ENCODE assay signal across 15 cellular contexts in the genomic region with DNA sequence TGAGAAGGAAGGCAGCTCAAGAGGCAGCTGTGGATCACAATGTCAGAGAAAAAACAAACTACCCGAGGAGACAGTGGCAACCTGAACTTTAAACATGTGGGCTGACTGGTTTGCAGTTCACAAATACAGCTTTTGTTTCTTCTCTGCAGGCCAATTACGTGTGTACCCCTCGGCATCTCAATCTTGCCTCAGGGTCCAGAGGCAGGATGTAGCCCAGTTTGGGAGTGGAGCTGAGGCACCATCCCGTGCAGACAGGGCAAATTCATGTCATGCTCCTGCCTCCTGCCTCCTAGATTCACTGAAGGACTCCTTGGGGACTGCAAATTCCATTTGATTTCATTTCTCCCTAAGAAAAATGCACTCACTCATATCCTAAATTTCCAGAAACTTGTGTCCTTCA.
A peak's percentile ranks its signal among the peaks of the same experiment; 100 is the strongest.
DNase-seq lines count a peak whose midpoint lies in the region; ATAC-seq and TF ChIP-seq lines count a peak whose summit lies in the region.
"Had no signal": no experiment of that assay in that cellular context is flagged by ENCODE, and none has a peak within 500 bp of the region (broad histone marks: within the 10 kb centered on the region; RNA-seq: fewer than 3 reads in every experiment).

No MANE protein-coding gene starts in this region.

- no TSS peak for BruUV-seq in A673 (replicated peaks; lab: Mats Ljungman, UMichigan)

- no peaks in the 10 kb centered on the region for H3K4me1 Mint-ChIP-seq in CD14-positive monocyte
- H3K4me1 Mint-ChIP-seq: activated CD4-positive, alpha-beta T cell treated with anti-CD3 and anti-CD28 coated beads, Interleukin-2, amount 10 ng/mL, durations not matched to agents 7 days and 5 days; activated naive CD8-positive, alpha-beta T cell treated with anti-CD3 and anti-CD28 coated beads, Interleukin-2, amount 10 ng/mL, durations not matched to agents 7 days and 5 days had no signal

- no peak overlapping the region for H3K27ac Mint-ChIP-seq in CD14-positive monocyte
- H3K27ac Mint-ChIP-seq: activated CD4-positive, alpha-beta T cell treated with anti-CD3 and anti-CD28 coated beads, Interleukin-2, amount 10 ng/mL, durations not matched to agents 7 days and 5 days; activated naive CD8-positive, alpha-beta T cell treated with anti-CD3 and anti-CD28 coated beads, Interleukin-2, amount 10 ng/mL, durations not matched to agents 7 days and 5 days; mesothelial cell of epicardium had no signal

- CTCF ChIA-PET in A673 (lab: Charles Lee) = no interaction called here

- no peaks in the 10 kb centered on the region for H3K9me3 Mint-ChIP-seq in CD14-positive monocyte
- H3K9me3 Mint-ChIP-seq: activated CD4-positive, alpha-beta T cell treated with anti-CD3 and anti-CD28 coated beads, Interleukin-2, amount 10 ng/mL, durations not matched to agents 7 days and 5 days; activated naive CD8-positive, alpha-beta T cell treated with anti-CD3 and anti-CD28 coated beads, Interleukin-2, amount 10 ng/mL, durations not matched to agents 7 days and 5 days; mesothelial cell of epicardium had no signal

- DNase-seq in A673 (ENCODE audit: low spot score) (peak; percentile 50), HT1080 (ENCODE audit: low read depth) (peak; percentile 94), astrocyte of the spinal cord (ENCODE audit: low read depth, low spot score) (peak; percentile 73), lung (ENCODE audit: low spot score) (peak; percentile 17), HK-2 (ENCODE audit: unreplicated experiment) (no peak), caudate nucleus (lab: John Stamatoyannopoulos, UW) (no peak), CD14-positive monocyte (ENCODE audit: low spot score) (no peak)
- DNase-seq: activated CD4-positive, alpha-beta T cell treated with anti-CD3 and anti-CD28 coated beads, Interleukin-2, amount 10 ng/mL, durations not matched to agents 7 days and 5 days; activated naive CD8-positive, alpha-beta T cell treated with anti-CD3 and anti-CD28 coated beads, Interleukin-2, amount 10 ng/mL, durations not matched to agents 7 days and 5 days; AML-193; NCI-H1436 had no signal

- H3K9me3 ChIP-seq in A673 (ENCODE audit: low read depth, low read length, poor library complexity, severe bottlenecking) (no peaks in the 10 kb centered on the region), lung (ENCODE audit: control insufficient read depth in 2 of 2, insufficient read depth in 1 of 2, low read length in 1 of 2) (no peaks in the 10 kb centered on the region)
- H3K9me3 ChIP-seq: esophagus muscularis mucosa, suprapubic skin had no signal

- peaks cover 0 to 8% (median 1%) of the 10 kb centered on the region in 3 donors for H3K27me3 Mint-ChIP-seq in CD14-positive monocyte (ENCODE audit: low read depth in 3 of 3)
- H3K27me3 Mint-ChIP-seq: activated CD4-positive, alpha-beta T cell treated with anti-CD3 and anti-CD28 coated beads, Interleukin-2, amount 10 ng/mL, durations not matched to agents 7 days and 5 days had no signal

- TF ChIP-seq CTCF in A673 (conservative IDR thresholded peaks at IDR 0.05; ENCODE audit: low read depth, low read length) (no peak), astrocyte of the spinal cord (IDR thresholded peaks at IDR 0.05; ENCODE audit: low read depth, low read length) (no peak), lung (IDR thresholded peaks at IDR 0.05; ENCODE audit: control extremely low read depth, extremely low read depth) (no peak), CD14-positive monocyte (IDR thresholded peaks at IDR 0.05) (no peak)

- ATAC-seq in lung (ENCODE audit: insufficient read depth, low FRiP score) = no peak
- no peak for ATAC-seq in HG02798 (IDR thresholded peaks at IDR 0.05; ENCODE audit: poor library complexity, unreplicated experiment)

- WGBS in lung, 2 donors = 71 to 83% methylated on average over 4 of the region's 4 CpGs

- H3K4me3 ChIP-seq in A673 (ENCODE audit: low read depth, low read length, poor library complexity, severe bottlenecking) (no peak overlapping the region), astrocyte of the spinal cord (ENCODE audit: low read depth, low read length) (no peak overlapping the region), lung (no peak overlapping the region)
- H3K4me3 ChIP-seq: esophagus muscularis mucosa, suprapubic skin had no signal

- POLR2A ChIA-PET in A673 (lab: Charles Lee; ENCODE audit: low non-redundant PET) = no interaction called here

- H3K36me3 Mint-ChIP-seq in CD14-positive monocyte = no peaks in the 10 kb centered on the region
- H3K36me3 Mint-ChIP-seq: activated naive CD8-positive, alpha-beta T cell treated with anti-CD3 and anti-CD28 coated beads, Interleukin-2, amount 10 ng/mL, durations not matched to agents 7 days and 5 days; mesothelial cell of epicardium had no signal

- no peaks in the 10 kb centered on the region for H3K4me1 ChIP-seq in A673 (ENCODE audit: insufficient read depth, low read length, poor library complexity, severe bottlenecking)
- peaks cover 0 to 3% of the 10 kb centered on the region in 2 donors for H3K4me1 ChIP-seq in lung (ENCODE audit: control insufficient read depth in 2 of 2, insufficient read depth in 2 of 2, low read length in 2 of 2)

- H3K27me3 ChIP-seq in A673 (replicated peaks; ENCODE audit: insufficient read depth, low read depth, low read length, poor library complexity) (no peaks in the 10 kb centered on the region), lung (ENCODE audit: control insufficient read depth, insufficient read depth) (no peaks in the 10 kb centered on the region)
- H3K27me3 ChIP-seq: esophagus muscularis mucosa, suprapubic skin had no signal

- in situ Hi-C loops in astrocyte of the spinal cord (cut with HindIII; ENCODE audit: low sequenced_read_pairs) = no loop called here

- H3K4me3 Mint-ChIP-seq in CD14-positive monocyte = no peak overlapping the region
- H3K4me3 Mint-ChIP-seq: activated CD4-positive, alpha-beta T cell treated with anti-CD3 and anti-CD28 coated beads, Interleukin-2, amount 10 ng/mL, durations not matched to agents 7 days and 5 days; activated naive CD8-positive, alpha-beta T cell treated with anti-CD3 and anti-CD28 coated beads, Interleukin-2, amount 10 ng/mL, durations not matched to agents 7 days and 5 days; mesothelial cell of epicardium had no signal

- intact Hi-C loops in A673 (cut with micrococcal nuclease; ENCODE audit: unreplicated experiment) (no loop called here), CD14-positive monocyte (cut with micrococcal nuclease) (no loop called here)

- no peaks in the 10 kb centered on the region for H3K36me3 ChIP-seq in A673 (ENCODE audit: insufficient read depth, low read length, poor library complexity, severe bottlenecking)
- no peaks in the 10 kb centered on the region for H3K36me3 ChIP-seq in lung (ENCODE audit: control insufficient read depth in 2 of 2, insufficient read depth in 2 of 2, low read length in 2 of 2)
- H3K36me3 ChIP-seq: esophagus muscularis mucosa, suprapubic skin had no signal

- H3K27ac ChIP-seq in A673 (ENCODE audit: low read depth, low read length, poor library complexity, severe bottlenecking) (no peak overlapping the region), lung (ENCODE audit: low read depth in 1 of 2, low read length in 1 of 2) (no peak overlapping the region), caudate nucleus (ENCODE audit: low read depth, low read length) (no peak overlapping the region)
- H3K27ac ChIP-seq: suprapubic skin had no signal

Comparison
In these comparisons a context has a peak if more than half of its experiments do, and no peak if none do; other contexts are left out.
1. DNase-seq: peak in A673 (single experiment), HT1080 (single experiment), astrocyte of the spinal cord (single experiment) and lung (single experiment); none in HK-2 (single experiment), caudate nucleus (0 of 61) and CD14-positive monocyte (single experiment).